1 cellular context compared by ENCODE assay signal in the genomic region with DNA sequence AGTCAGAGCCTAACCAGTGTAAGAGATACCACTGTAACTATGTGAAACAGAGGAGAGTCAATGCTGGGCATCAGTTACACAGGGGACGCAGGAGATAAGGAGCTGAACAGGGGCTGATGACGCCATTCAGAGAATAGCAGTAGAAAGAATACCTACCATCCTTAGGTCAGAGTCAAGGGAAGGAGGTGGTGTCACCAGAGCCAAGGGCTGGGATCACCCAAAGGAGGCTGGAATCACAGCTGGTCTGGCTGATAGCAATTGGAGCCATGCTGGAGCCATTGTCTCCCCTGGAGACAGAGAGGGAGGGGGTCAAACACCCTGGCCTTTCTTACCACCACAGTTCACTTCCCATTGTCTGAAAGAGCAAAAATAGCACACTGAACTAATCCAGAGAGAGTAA.
TF ChIP-seq lines count a peak whose summit lies in the region.

No MANE protein-coding gene starts in this region.

TF ChIP-seq in K562, 482 proteins besides CTCF, POLR2A, EP300 and RAD21:
- no peak for TF ChIP-seq YBX1 (IDR thresholded peaks at IDR 0.05)
- peak; percentile 61 for TF ChIP-seq TAL1 (IDR thresholded peaks at IDR 0.05)
- no peak for TF ChIP-seq CHD4 (IDR thresholded peaks at IDR 0.05; ENCODE audit: insufficient read depth, insufficient replicate concordance, low read depth, low read length, poor library complexity, severe bottlenecking)
- 0 out of 2 replicates have a peak, but pooled peaks have one; percentile 34 for TF ChIP-seq DPF2 (IDR thresholded peaks at IDR 0.05)
- peak; percentile 46; the same call in 1 of the 2 replicates for TF ChIP-seq MTA2 (IDR thresholded peaks at IDR 0.05; ENCODE audit: low read depth)
- TF ChIP-seq, protein P1, sequence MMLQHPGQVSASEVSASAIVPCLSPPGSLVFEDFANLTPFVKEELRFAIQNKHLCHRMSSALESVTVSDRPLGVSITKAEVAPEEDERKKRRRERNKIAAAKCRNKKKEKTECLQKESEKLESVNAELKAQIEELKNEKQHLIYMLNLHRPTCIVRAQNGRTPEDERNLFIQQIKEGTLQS (IDR thresholded peaks at IDR 0.05): peak; percentile 83
- TF ChIP-seq, protein P1 (CRISPR knock-in tag; conservative IDR thresholded peaks at IDR 0.05): no peak
- TF ChIP-seq, protein P2, sequence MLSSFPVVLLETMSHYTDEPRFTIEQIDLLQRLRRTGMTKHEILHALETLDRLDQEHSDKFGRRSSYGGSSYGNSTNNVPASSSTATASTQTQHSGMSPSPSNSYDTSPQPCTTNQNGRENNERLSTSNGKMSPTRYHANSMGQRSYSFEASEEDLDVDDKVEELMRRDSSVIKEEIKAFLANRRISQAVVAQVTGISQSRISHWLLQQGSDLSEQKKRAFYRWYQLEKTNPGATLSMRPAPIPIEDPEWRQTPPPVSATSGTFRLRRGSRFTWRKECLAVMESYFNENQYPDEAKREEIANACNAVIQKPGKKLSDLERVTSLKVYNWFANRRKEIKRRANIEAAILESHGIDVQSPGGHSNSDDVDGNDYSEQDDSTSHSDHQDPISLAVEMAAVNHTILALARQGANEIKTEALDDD (IDR thresholded peaks at IDR 0.05): peak; percentile 76
- TF ChIP-seq GATA2 (CRISPR knock-in tag; IDR thresholded peaks at IDR 0.05): peak; percentile 66
- peak; percentile 32; the same call in 1 of the 2 replicates for TF ChIP-seq TEAD4 (IDR thresholded peaks at IDR 0.05; ENCODE audit: low read length)
- no peak for TF ChIP-seq TEAD4 (CRISPR knock-in tag; IDR thresholded peaks at IDR 0.05; ENCODE audit: borderline replicate concordance)
- peak; percentile 63 for TF ChIP-seq RFX1 (IDR thresholded peaks at IDR 0.05)
- TF ChIP-seq, protein P3, sequence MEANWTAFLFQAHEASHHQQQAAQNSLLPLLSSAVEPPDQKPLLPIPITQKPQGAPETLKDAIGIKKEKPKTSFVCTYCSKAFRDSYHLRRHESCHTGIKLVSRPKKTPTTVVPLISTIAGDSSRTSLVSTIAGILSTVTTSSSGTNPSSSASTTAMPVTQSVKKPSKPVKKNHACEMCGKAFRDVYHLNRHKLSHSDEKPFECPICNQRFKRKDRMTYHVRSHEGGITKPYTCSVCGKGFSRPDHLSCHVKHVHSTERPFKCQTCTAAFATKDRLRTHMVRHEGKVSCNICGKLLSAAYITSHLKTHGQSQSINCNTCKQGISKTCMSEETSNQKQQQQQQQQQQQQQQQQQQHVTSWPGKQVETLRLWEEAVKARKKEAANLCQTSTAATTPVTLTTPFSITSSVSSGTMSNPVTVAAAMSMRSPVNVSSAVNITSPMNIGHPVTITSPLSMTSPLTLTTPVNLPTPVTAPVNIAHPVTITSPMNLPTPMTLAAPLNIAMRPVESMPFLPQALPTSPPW (CRISPR knock-in tag; IDR thresholded peaks at IDR 0.05): peak; percentile 51
- TF ChIP-seq CREM (IDR thresholded peaks at IDR 0.05; ENCODE audit: low read depth): peak; percentile 77
- peak; percentile 81 for TF ChIP-seq TCF3 (CRISPR knock-in tag; IDR thresholded peaks at IDR 0.05)
- TF ChIP-seq ZNF584 (CRISPR knock-in tag; IDR thresholded peaks at IDR 0.05; ENCODE audit: low read depth): 0 out of 2 replicates have a peak, but pooled peaks have one; percentile 44
- no peak for TF ChIP-seq MBD2 (IDR thresholded peaks at IDR 0.05; ENCODE audit: borderline replicate concordance, low read depth)
- TF ChIP-seq CXXC5 (CRISPR knock-in tag; IDR thresholded peaks at IDR 0.05): peak; percentile 52
- TF ChIP-seq, protein P4, sequence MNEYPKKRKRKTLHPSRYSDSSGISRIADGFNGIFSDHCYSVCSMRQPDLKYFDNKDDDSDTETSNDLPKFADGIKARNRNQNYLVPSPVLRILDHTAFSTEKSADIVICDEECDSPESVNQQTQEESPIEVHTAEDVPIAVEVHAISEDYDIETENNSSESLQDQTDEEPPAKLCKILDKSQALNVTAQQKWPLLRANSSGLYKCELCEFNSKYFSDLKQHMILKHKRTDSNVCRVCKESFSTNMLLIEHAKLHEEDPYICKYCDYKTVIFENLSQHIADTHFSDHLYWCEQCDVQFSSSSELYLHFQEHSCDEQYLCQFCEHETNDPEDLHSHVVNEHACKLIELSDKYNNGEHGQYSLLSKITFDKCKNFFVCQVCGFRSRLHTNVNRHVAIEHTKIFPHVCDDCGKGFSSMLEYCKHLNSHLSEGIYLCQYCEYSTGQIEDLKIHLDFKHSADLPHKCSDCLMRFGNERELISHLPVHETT (CRISPR knock-in tag; conservative IDR thresholded peaks at IDR 0.05 in 1 of 2, IDR thresholded peaks at IDR 0.05 in 1 of 2): 0 out of 4 replicates have a peak, but pooled peaks of 1 of the 2 experiments have one; percentile 30
- TF ChIP-seq, protein P5, sequence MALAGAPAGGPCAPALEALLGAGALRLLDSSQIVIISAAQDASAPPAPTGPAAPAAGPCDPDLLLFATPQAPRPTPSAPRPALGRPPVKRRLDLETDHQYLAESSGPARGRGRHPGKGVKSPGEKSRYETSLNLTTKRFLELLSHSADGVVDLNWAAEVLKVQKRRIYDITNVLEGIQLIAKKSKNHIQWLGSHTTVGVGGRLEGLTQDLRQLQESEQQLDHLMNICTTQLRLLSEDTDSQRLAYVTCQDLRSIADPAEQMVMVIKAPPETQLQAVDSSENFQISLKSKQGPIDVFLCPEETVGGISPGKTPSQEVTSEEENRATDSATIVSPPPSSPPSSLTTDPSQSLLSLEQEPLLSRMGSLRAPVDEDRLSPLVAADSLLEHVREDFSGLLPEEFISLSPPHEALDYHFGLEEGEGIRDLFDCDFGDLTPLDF (CRISPR knock-in tag; IDR thresholded peaks at IDR 0.05): no peak
- no peak for TF ChIP-seq EGR1 (conservative IDR thresholded peaks at IDR 0.05)
- peak; percentile 76 for TF ChIP-seq ATF7 (IDR thresholded peaks at IDR 0.05)
- TF ChIP-seq ARID1B (IDR thresholded peaks at IDR 0.05): peak; percentile 79
- TF ChIP-seq RBM39 (optimal IDR thresholded peaks at IDR 0.05; ENCODE audit: low read depth, low read length): no peak
- TF ChIP-seq CBFA2T3 (IDR thresholded peaks at IDR 0.05): peak; percentile 79
- peak; percentile 62 for TF ChIP-seq CBFA2T2 (conservative IDR thresholded peaks at IDR 0.05)
- no peak for TF ChIP-seq CREB1 (IDR thresholded peaks at IDR 0.05)
- 0 out of 2 replicates have a peak, but pooled peaks have one; percentile 29 for TF ChIP-seq CREB1 (CRISPR knock-in tag; IDR thresholded peaks at IDR 0.05)
- TF ChIP-seq TRIM24 (IDR thresholded peaks at IDR 0.05): peak in 1 of 2 experiments; percentile 19; a peak in 1 of 4 replicates
- TF ChIP-seq, protein P6, sequence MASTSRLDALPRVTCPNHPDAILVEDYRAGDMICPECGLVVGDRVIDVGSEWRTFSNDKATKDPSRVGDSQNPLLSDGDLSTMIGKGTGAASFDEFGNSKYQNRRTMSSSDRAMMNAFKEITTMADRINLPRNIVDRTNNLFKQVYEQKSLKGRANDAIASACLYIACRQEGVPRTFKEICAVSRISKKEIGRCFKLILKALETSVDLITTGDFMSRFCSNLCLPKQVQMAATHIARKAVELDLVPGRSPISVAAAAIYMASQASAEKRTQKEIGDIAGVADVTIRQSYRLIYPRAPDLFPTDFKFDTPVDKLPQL (IDR thresholded peaks at IDR 0.05; ENCODE audit: extremely low read depth, insufficient read length): no peak
- peak; percentile 75 for TF ChIP-seq ZNF175 (CRISPR knock-in tag; IDR thresholded peaks at IDR 0.05; ENCODE audit: low read depth)
- TF ChIP-seq ATF1 (CRISPR knock-in tag; IDR thresholded peaks at IDR 0.05): no peak
- peak; percentile 43 for TF ChIP-seq ATF1 (tag; IDR thresholded peaks at IDR 0.05)
- 0 out of 2 replicates have a peak, but pooled peaks have one; percentile 11 for TF ChIP-seq EHMT2 (IDR thresholded peaks at IDR 0.05)
- TF ChIP-seq, protein P7, sequence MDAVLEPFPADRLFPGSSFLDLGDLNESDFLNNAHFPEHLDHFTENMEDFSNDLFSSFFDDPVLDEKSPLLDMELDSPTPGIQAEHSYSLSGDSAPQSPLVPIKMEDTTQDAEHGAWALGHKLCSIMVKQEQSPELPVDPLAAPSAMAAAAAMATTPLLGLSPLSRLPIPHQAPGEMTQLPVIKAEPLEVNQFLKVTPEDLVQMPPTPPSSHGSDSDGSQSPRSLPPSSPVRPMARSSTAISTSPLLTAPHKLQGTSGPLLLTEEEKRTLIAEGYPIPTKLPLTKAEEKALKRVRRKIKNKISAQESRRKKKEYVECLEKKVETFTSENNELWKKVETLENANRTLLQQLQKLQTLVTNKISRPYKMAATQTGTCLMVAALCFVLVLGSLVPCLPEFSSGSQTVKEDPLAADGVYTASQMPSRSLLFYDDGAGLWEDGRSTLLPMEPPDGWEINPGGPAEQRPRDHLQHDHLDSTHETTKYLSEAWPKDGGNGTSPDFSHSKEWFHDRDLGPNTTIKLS (IDR thresholded peaks at IDR 0.05; ENCODE audit: borderline replicate concordance, low read depth): no peak
- 0 out of 2 replicates have a peak, but pooled peaks have one; percentile 24 for TF ChIP-seq FOSL1 (tag; conservative IDR thresholded peaks at IDR 0.05)
- peak; percentile 29; the same call in 1 of the 2 replicates for TF ChIP-seq SMARCE1 (IDR thresholded peaks at IDR 0.05)
- peak; percentile 94 for TF ChIP-seq SOX6 (IDR thresholded peaks at IDR 0.05)
- peak; percentile 52 for TF ChIP-seq SMAD4 (CRISPR knock-in tag; conservative IDR thresholded peaks at IDR 0.05)
- TF ChIP-seq NCOR1 (IDR thresholded peaks at IDR 0.05): peak; percentile 63
- no peak for TF ChIP-seq KLF16 (IDR thresholded peaks at IDR 0.05)
- TF ChIP-seq, protein P8, sequence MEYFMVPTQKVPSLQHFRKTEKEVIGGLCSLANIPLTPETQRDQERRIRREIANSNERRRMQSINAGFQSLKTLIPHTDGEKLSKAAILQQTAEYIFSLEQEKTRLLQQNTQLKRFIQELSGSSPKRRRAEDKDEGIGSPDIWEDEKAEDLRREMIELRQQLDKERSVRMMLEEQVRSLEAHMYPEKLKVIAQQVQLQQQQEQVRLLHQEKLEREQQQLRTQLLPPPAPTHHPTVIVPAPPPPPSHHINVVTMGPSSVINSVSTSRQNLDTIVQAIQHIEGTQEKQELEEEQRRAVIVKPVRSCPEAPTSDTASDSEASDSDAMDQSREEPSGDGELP (CRISPR knock-in tag; IDR thresholded peaks at IDR 0.05; ENCODE audit: borderline replicate concordance): peak; percentile 88
- peak; percentile 60; the same call in 1 of the 2 replicates for TF ChIP-seq JUND (IDR thresholded peaks at IDR 0.05; ENCODE audit: borderline replicate concordance, low read depth, low read length)
- peak; percentile 43; the same call in 1 of the 3 replicates for TF ChIP-seq JUND (tag; IDR thresholded peaks at IDR 0.05; ENCODE audit: borderline replicate concordance, low read depth, low read length)
